1 cellular context compared by ENCODE assay signal in genomic region chr17:57902800-57903759, GRCh38.
TF ChIP-seq lines count a peak whose summit lies in the region.

No MANE protein-coding gene starts in this region.

TF ChIP-seq in HepG2, 621 proteins besides CTCF, POLR2A, EP300 and RAD21 (continued from another document and continues in another):
- TF ChIP-seq, protein P1, sequence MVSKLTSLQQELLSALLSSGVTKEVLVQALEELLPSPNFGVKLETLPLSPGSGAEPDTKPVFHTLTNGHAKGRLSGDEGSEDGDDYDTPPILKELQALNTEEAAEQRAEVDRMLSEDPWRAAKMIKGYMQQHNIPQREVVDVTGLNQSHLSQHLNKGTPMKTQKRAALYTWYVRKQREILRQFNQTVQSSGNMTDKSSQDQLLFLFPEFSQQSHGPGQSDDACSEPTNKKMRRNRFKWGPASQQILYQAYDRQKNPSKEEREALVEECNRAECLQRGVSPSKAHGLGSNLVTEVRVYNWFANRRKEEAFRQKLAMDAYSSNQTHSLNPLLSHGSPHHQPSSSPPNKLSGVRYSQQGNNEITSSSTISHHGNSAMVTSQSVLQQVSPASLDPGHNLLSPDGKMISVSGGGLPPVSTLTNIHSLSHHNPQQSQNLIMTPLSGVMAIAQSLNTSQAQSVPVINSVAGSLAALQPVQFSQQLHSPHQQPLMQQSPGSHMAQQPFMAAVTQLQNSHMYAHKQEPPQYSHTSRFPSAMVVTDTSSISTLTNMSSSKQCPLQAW (CRISPR knock-in tag; IDR thresholded peaks at IDR 0.05) = peak; percentile 98
- no peak for TF ChIP-seq ZNF557 (CRISPR knock-in tag; IDR thresholded peaks at IDR 0.05)
- TF ChIP-seq MYC (CRISPR knock-in tag; IDR thresholded peaks at IDR 0.05; ENCODE audit: borderline replicate concordance) = peak; percentile 68; the same call in 1 of the 2 replicates
- TF ChIP-seq ZNF513 (CRISPR knock-in tag; conservative IDR thresholded peaks at IDR 0.05) = no peak
- no peak for TF ChIP-seq KAT2B (IDR thresholded peaks at IDR 0.05; ENCODE audit: borderline replicate concordance, low read depth, low read length)
- TF ChIP-seq JARID2 (CRISPR knock-in tag; IDR thresholded peaks at IDR 0.05; ENCODE audit: insufficient replicate concordance) = peak; percentile 90
- no peak; the same call in none of the 2 replicates for TF ChIP-seq ZBTB38 (CRISPR knock-in tag; IDR thresholded peaks at IDR 0.05)
- peak; percentile 64 for TF ChIP-seq ISL2 (CRISPR knock-in tag; IDR thresholded peaks at IDR 0.05)
- TF ChIP-seq CREM (IDR thresholded peaks at IDR 0.05) = peak; percentile 58; the same call in 1 of the 2 replicates
- TF ChIP-seq CREM (CRISPR knock-in tag; IDR thresholded peaks at IDR 0.05) = no peak
- TF ChIP-seq ZNF83 (CRISPR knock-in tag; IDR thresholded peaks at IDR 0.05; ENCODE audit: borderline replicate concordance) = no peak
- no peak for TF ChIP-seq NFE2L2 (IDR thresholded peaks at IDR 0.05; ENCODE audit: low read length)
- peak; percentile 81; the same call in 1 of the 2 replicates for TF ChIP-seq MAZ (IDR thresholded peaks at IDR 0.05; ENCODE audit: borderline replicate concordance, low read depth, low read length)
- peak; percentile 76 for TF ChIP-seq MAZ (CRISPR knock-in tag; IDR thresholded peaks at IDR 0.05; ENCODE audit: low read depth)
- TF ChIP-seq ZNF746 (CRISPR knock-in tag; IDR thresholded peaks at IDR 0.05) = peak; percentile 71; the same call in 1 of the 2 replicates
- TF ChIP-seq ZEB1 (IDR thresholded peaks at IDR 0.05; ENCODE audit: insufficient replicate concordance, low read depth) = peak; percentile 98
- TF ChIP-seq, protein P2, sequence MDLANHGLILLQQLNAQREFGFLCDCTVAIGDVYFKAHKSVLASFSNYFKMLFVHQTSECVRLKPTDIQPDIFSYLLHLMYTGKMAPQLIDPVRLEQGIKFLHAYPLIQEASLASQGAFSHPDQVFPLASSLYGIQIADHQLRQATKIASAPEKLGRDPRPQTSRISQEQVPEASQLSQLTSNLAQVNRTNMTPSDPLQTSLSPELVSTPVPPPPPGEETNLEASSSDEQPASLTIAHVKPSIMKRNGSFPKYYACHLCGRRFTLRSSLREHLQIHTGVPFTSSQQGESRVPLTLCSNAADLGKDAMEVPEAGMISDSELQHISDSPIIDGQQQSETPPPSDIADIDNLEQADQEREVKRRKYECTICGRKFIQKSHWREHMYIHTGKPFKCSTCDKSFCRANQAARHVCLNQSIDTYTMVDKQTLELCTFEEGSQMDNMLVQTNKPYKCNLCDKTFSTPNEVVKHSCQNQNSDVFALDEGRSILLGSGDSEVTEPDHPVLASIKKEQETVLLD (CRISPR knock-in tag; IDR thresholded peaks at IDR 0.05; ENCODE audit: low read depth) = 0 out of 2 replicates have a peak, but pooled peaks have one; percentile 12
- TF ChIP-seq, protein P3, sequence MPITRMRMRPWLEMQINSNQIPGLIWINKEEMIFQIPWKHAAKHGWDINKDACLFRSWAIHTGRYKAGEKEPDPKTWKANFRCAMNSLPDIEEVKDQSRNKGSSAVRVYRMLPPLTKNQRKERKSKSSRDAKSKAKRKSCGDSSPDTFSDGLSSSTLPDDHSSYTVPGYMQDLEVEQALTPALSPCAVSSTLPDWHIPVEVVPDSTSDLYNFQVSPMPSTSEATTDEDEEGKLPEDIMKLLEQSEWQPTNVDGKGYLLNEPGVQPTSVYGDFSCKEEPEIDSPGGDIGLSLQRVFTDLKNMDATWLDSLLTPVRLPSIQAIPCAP (CRISPR knock-in tag; IDR thresholded peaks at IDR 0.05; ENCODE audit: low read depth) = no peak
- TF ChIP-seq ZNF605 (CRISPR knock-in tag; IDR thresholded peaks at IDR 0.05) = peak; percentile 83
- TF ChIP-seq RNF2 (conservative IDR thresholded peaks at IDR 0.05; ENCODE audit: low read depth) = no peak
- peak; percentile 62 for TF ChIP-seq TAF1 (CRISPR knock-in tag; IDR thresholded peaks at IDR 0.05)
- no peak for TF ChIP-seq BCLAF1 (IDR thresholded peaks at IDR 0.05)
- peak; percentile 88 for TF ChIP-seq NFKBIZ (CRISPR knock-in tag; IDR thresholded peaks at IDR 0.05)
- 0 out of 2 replicates have a peak, but pooled peaks have one; percentile 43 for TF ChIP-seq RFX3 (CRISPR knock-in tag; IDR thresholded peaks at IDR 0.05)
- TF ChIP-seq, protein P4, sequence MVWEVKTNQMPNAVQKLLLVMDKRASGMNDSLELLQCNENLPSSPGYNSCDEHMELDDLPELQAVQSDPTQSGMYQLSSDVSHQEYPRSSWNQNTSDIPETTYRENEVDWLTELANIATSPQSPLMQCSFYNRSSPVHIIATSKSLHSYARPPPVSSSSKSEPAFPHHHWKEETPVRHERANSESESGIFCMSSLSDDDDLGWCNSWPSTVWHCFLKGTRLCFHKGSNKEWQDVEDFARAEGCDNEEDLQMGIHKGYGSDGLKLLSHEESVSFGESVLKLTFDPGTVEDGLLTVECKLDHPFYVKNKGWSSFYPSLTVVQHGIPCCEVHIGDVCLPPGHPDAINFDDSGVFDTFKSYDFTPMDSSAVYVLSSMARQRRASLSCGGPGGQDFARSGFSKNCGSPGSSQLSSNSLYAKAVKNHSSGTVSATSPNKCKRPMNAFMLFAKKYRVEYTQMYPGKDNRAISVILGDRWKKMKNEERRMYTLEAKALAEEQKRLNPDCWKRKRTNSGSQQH (CRISPR knock-in tag; IDR thresholded peaks at IDR 0.05; ENCODE audit: low read depth) = peak; percentile 69; the same call in 1 of the 2 replicates
- TF ChIP-seq ZNF567 (CRISPR knock-in tag; IDR thresholded peaks at IDR 0.05; ENCODE audit: borderline replicate concordance) = no peak
- TF ChIP-seq ZNF24 (IDR thresholded peaks at IDR 0.05) = no peak
- TF ChIP-seq HNF4G (IDR thresholded peaks at IDR 0.05; ENCODE audit: borderline replicate concordance, low read depth, low read length) = peak; percentile 22; the same call in 1 of the 2 replicates
- TF ChIP-seq HNF4G (CRISPR knock-in tag; IDR thresholded peaks at IDR 0.05; ENCODE audit: borderline replicate concordance, low read depth) = no peak
- TF ChIP-seq HINFP (CRISPR knock-in tag; IDR thresholded peaks at IDR 0.05; ENCODE audit: low read depth) = no peak
- TF ChIP-seq, protein P5, sequence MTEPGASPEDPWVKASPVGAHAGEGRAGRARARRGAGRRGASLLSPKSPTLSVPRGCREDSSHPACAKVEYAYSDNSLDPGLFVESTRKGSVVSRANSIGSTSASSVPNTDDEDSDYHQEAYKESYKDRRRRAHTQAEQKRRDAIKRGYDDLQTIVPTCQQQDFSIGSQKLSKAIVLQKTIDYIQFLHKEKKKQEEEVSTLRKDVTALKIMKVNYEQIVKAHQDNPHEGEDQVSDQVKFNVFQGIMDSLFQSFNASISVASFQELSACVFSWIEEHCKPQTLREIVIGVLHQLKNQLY (CRISPR knock-in tag; IDR thresholded peaks at IDR 0.05) = peak; percentile 82
- TF ChIP-seq ZNF510 (CRISPR knock-in tag; IDR thresholded peaks at IDR 0.05; ENCODE audit: low read depth) = no peak
- TF ChIP-seq, protein P6, sequence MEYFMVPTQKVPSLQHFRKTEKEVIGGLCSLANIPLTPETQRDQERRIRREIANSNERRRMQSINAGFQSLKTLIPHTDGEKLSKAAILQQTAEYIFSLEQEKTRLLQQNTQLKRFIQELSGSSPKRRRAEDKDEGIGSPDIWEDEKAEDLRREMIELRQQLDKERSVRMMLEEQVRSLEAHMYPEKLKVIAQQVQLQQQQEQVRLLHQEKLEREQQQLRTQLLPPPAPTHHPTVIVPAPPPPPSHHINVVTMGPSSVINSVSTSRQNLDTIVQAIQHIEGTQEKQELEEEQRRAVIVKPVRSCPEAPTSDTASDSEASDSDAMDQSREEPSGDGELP (IDR thresholded peaks at IDR 0.05; ENCODE audit: borderline replicate concordance, low read depth) = peak; percentile 86; the same call in 1 of the 2 replicates
- peak; percentile 75; the same call in 1 of the 2 replicates for TF ChIP-seq GFI1 (CRISPR knock-in tag; IDR thresholded peaks at IDR 0.05; ENCODE audit: borderline replicate concordance)
- TF ChIP-seq HCFC1 (IDR thresholded peaks at IDR 0.05; ENCODE audit: low read depth, low read length) = no peak
- TF ChIP-seq ZNF550 (CRISPR knock-in tag; IDR thresholded peaks at IDR 0.05; ENCODE audit: borderline replicate concordance) = no peak
- TF ChIP-seq, protein P7, sequence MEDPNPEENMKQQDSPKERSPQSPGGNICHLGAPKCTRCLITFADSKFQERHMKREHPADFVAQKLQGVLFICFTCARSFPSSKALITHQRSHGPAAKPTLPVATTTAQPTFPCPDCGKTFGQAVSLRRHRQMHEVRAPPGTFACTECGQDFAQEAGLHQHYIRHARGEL (CRISPR knock-in tag; IDR thresholded peaks at IDR 0.05) = no peak
- no peak for TF ChIP-seq ZNF10 (CRISPR knock-in tag; IDR thresholded peaks at IDR 0.05; ENCODE audit: borderline replicate concordance, low read depth)
- no peak for TF ChIP-seq LCORL (IDR thresholded peaks at IDR 0.05)
- TF ChIP-seq LCORL (CRISPR knock-in tag; IDR thresholded peaks at IDR 0.05) = peak; percentile 90
- peak; percentile 52; the same call in 1 of the 2 replicates for TF ChIP-seq SMC3 (IDR thresholded peaks at IDR 0.05; ENCODE audit: low read length)
- peak; percentile 72; the same call in 1 of the 2 replicates for TF ChIP-seq ZNF337 (CRISPR knock-in tag; IDR thresholded peaks at IDR 0.05; ENCODE audit: borderline replicate concordance, low read depth)
- no peak for TF ChIP-seq ZNF263 (CRISPR knock-in tag; IDR thresholded peaks at IDR 0.05)
- TF ChIP-seq ZNF205 (CRISPR knock-in tag; IDR thresholded peaks at IDR 0.05) = peak; percentile 82; the same call in 1 of the 2 replicates
- no peak for TF ChIP-seq XBP1 (CRISPR knock-in tag; IDR thresholded peaks at IDR 0.05)
- peak; percentile 79; the same call in 1 of the 2 replicates for TF ChIP-seq KMT2A (CRISPR knock-in tag; IDR thresholded peaks at IDR 0.05)
- no peak for TF ChIP-seq HOXA5 (CRISPR knock-in tag; IDR thresholded peaks at IDR 0.05)
- no peak for TF ChIP-seq HES4 (CRISPR knock-in tag; IDR thresholded peaks at IDR 0.05; ENCODE audit: borderline replicate concordance)
- TF ChIP-seq DDIT3 (CRISPR knock-in tag; IDR thresholded peaks at IDR 0.05) = no peak
- TF ChIP-seq KLF15 (CRISPR knock-in tag; IDR thresholded peaks at IDR 0.05; ENCODE audit: borderline replicate concordance) = no peak
- peak; percentile 79 for TF ChIP-seq HMG20B (CRISPR knock-in tag; conservative IDR thresholded peaks at IDR 0.05)
- peak; percentile 47; the same call in 1 of the 2 replicates for TF ChIP-seq SALL2 (CRISPR knock-in tag; IDR thresholded peaks at IDR 0.05)
